In the genomic region with DNA sequence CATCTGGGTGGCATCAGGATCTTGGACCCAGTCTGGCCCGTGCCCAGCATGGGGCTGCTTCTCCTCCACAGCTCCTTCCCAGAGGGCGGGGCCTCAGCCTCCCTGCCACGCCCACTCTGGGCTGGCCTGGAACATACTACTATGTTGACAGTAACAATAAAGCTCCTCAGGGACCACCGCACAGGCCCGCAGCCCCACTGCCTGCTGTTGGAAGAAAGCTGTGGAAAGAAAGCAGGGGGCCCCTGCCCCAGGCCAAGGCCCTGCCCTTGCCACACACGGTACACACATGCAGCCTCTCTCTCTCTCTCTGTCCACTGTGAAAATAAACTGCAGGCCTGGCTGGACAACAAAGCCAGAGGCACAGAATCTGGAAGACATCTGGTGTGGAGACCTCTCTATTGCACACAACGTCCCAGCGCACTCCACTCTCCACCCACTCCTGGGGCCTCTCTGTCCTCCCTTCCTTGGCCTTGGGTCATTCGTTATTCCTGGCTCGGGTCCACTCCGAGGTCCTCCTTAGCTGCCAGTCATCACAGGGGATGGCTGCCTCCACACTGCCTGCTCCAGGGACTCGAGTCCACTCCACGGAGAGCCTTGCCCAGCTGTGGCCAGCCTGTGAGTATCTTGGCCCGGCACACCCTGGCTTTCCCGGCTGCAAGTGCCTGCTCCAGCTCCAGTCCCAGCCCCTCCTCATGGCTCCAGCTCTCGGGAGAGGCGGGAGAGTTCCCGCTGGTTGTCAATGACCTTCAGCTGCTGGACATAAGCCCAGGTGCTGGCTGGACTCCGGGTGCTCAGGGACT, we compare ENCODE assay signal across 10 cellular contexts. TPM values are rescaled to one million over a fixed set of nuclear protein-coding genes. Genes with fewer than 3 reads are reported as not detected.
DNase-seq lines count a peak whose midpoint lies in the region; ATAC-seq, FAIRE-seq and TF ChIP-seq lines count a peak whose summit lies in the region.
"Had no signal": no experiment of that assay in that cellular context is flagged by ENCODE, and none has a peak within 500 bp of the region (broad histone marks: within the 10 kb centered on the region; RNA-seq: fewer than 3 reads in every experiment).

No MANE protein-coding gene starts in this region.

- peak overlapping the region; percentile 51; the same call in 1 of the 2 replicates for H3K4me2 ChIP-seq in HepG2 (ENCODE audit: low read depth, low read length)
- H3K4me2 ChIP-seq: smooth muscle cell had no signal

- CTCF ChIA-PET in HepG2 (lab: Yijun Ruan, JAX; ENCODE audit: low intra/inter-chr PET ratio, low total read pairs): interaction anchor here (0.9 kb wide), 1 partner anchor 102 kb away, joined by 3 read pairs; no protein-coding TSS in a partner anchor

- H3K9me3 ChIP-seq in colonic mucosa (no peaks in the 10 kb centered on the region), HepG2 (ENCODE audit: low read length) (no peaks in the 10 kb centered on the region), stomach (no peaks in the 10 kb centered on the region)

- TF ChIP-seq EP300 in HepG2 (IDR thresholded peaks at IDR 0.05; ENCODE audit: low read depth in 2 of 2, low read length in 2 of 2): no peak
- TF ChIP-seq EP300 in HepG2 (CRISPR knock-in tag; IDR thresholded peaks at IDR 0.05; ENCODE audit: borderline replicate concordance): no peak
- peak; percentile 5 for TF ChIP-seq EP300 in stomach (IDR thresholded peaks at IDR 0.05)

- ATAC-seq in HepG2: peak; percentile 59
- no peak for ATAC-seq in HG02885 (IDR thresholded peaks at IDR 0.05; ENCODE audit: poor library complexity, unreplicated experiment)
- no peak for ATAC-seq in HG03025 (IDR thresholded peaks at IDR 0.05; ENCODE audit: low FRiP score, unreplicated experiment)
- ATAC-seq in GM21381 (IDR thresholded peaks at IDR 0.05; ENCODE audit: unreplicated experiment): no peak

- in situ Hi-C loops in HepG2 (cut with HindIII; ENCODE audit: extremely low pct_ligation_motif_present, low pct_unique_long_range_greater_than_20kb): no loop called here

- no peak for TF ChIP-seq RAD21 in HepG2 (CRISPR knock-in tag; IDR thresholded peaks at IDR 0.05)

- H4K20me1 ChIP-seq in HepG2 (ENCODE audit: insufficient read depth, low read length): no peaks in the 10 kb centered on the region

- intact Hi-C loops in colonic mucosa (cut with DNase I) (no loop called here), HepG2 (cut with micrococcal nuclease; ENCODE audit: unreplicated experiment) (no loop called here), stomach (cut with DNase I; ENCODE audit: low total_unique reads) (no loop called here)

- H3K9ac ChIP-seq in colonic mucosa (ENCODE audit: low read depth in 2 of 2, low read length in 2 of 2): peak overlapping the region in 1 of 2 donors; percentile 46
- H3K9ac ChIP-seq in HepG2 (ENCODE audit: insufficient read depth, low read depth, low read length): no peak overlapping the region

- no peaks in the 10 kb centered on the region for H3K79me2 ChIP-seq in HepG2 (ENCODE audit: insufficient read depth, low read length)

- H3K36me3 ChIP-seq in colonic mucosa: no peaks in the 10 kb centered on the region
- no peaks in the 10 kb centered on the region for H3K36me3 ChIP-seq in HepG2 (replicated peaks in 1 of 2; ENCODE audit: control insufficient read depth in 1 of 2, insufficient read depth in 2 of 2, low read length in 2 of 2)
- H3K36me3 ChIP-seq in stomach: no peaks in the 10 kb centered on the region

- H2AFZ ChIP-seq in HepG2 (ENCODE audit: low read length): no peak overlapping the region

- BruUV-seq in HepG2 (replicated peaks; lab: Mats Ljungman, UMichigan): no TSS peak

- H3K4me1 ChIP-seq in colonic mucosa: peaks cover 10% of the 10 kb centered on the region
- peaks cover 32% of the 10 kb centered on the region for H3K4me1 ChIP-seq in HepG2 (ENCODE audit: insufficient read depth, low read length)
- H3K4me1 ChIP-seq in stomach: peaks cover 42 to 57% (median 54%) of the 10 kb centered on the region in 4 donors

- H3K4me3 ChIP-seq in HFF-Myc (replicated peaks; ENCODE audit: low read depth, low read length): no peak overlapping the region
- H3K4me3 ChIP-seq in colonic mucosa: no peak overlapping the region
- peak overlapping the region in 1 of 3 experiments; percentile 26; a peak in 1 of 6 replicates for H3K4me3 ChIP-seq in HepG2 (replicated peaks in 1 of 3; ENCODE audit: insufficient read depth in 1 of 3, low read depth in 2 of 3, low read length in 3 of 3)
- H3K4me3 ChIP-seq in stomach: peak overlapping the region in 1 of 4 donors; percentile 3
- H3K4me3 ChIP-seq: smooth muscle cell had no signal

- POLR2A ChIA-PET in HepG2 (lab: Yijun Ruan, JAX): interaction anchor here (1.4 kb wide), 1 partner anchor 31 kb away, joined by 6 read pairs; the partner anchor contains the start of gene RPAP3

- 0% methylated on average over 10 of the region's 19 CpGs for WGBS in HepG2 (ENCODE audit: low lambda C conversion rate)
- 17 to 40% (median 23%) methylated on average over 10 to 19 of the region's 19 CpGs for WGBS in stomach, 5 donors

- peak overlapping the region; percentile 45 for H3K27ac ChIP-seq in colonic mucosa
- no peak overlapping the region for H3K27ac ChIP-seq in HepG2 (ENCODE audit: extremely low read length, insufficient read depth, low read length)
- peak overlapping the region; percentile 44 to 84 (median 79) for H3K27ac ChIP-seq in stomach
- H3K27ac ChIP-seq: HL-60 had no signal

- H3K27me3 ChIP-seq in colonic mucosa: no peaks in the 10 kb centered on the region
- peaks cover 12 to 36% of the 10 kb centered on the region in 2 experiments for H3K27me3 ChIP-seq in HepG2 (ENCODE audit: control insufficient read depth in 1 of 2, insufficient read depth in 2 of 2, low read length in 2 of 2)
- no peaks in the 10 kb centered on the region for H3K27me3 ChIP-seq in stomach

- DNase-seq in HFF-Myc (ENCODE audit: extremely low read depth, low read depth): peak; percentile 66
- peak; percentile 65 for DNase-seq in colonic mucosa
- no peak for DNase-seq in HepG2 (ENCODE audit: low spot score)
- DNase-seq in stomach: peak; percentile 88
- DNase-seq in NCI-H510A (lab: John Stamatoyannopoulos, UW): no peak

- TF ChIP-seq POLR2A in HepG2 (IDR thresholded peaks at IDR 0.05; ENCODE audit: insufficient read depth in 1 of 2, low read depth in 2 of 2, low read length in 2 of 2): no peak
- no peak for TF ChIP-seq POLR2A in stomach (IDR thresholded peaks at IDR 0.05)

- no peak for FAIRE-seq in HepG2 (lab: Jason Lieb, UNC)

- TF ChIP-seq CTCF in HFF-Myc (IDR thresholded peaks at IDR 0.05; ENCODE audit: low read depth, low read length, missing control alignments): no peak
- TF ChIP-seq CTCF in colonic mucosa (IDR thresholded peaks at IDR 0.05): no peak
- no peak for TF ChIP-seq CTCF in HepG2 (CRISPR knock-in tag; IDR thresholded peaks at IDR 0.05)
- no peak for TF ChIP-seq CTCF in stomach (IDR thresholded peaks at IDR 0.05)

RNA-seq across cellular contexts. Expression of gene ENDOU, which starts 11.8 kb away (rescaled TPM):
- not detected for total RNA-seq in colonic mucosa
- not detected in 2 replicates for total RNA-seq in HepG2 (2016; rRNA removed; fragmentation: Illumina TruSeq; extraction: Trizol)
- total RNA-seq in HepG2 (2016; cell fraction: cytosol; rRNA removed; fragmentation: Illumina TruSeq; extraction: Trizol; ENCODE audit: low read depth): not detected in 2 replicates
- total RNA-seq in HepG2 (2016; cell fraction: insoluble cytoplasmic fraction; rRNA removed; fragmentation: Illumina TruSeq; extraction: Trizol): not detected in 2 replicates
- total RNA-seq in HepG2 (2016; cell fraction: membrane; rRNA removed; fragmentation: Illumina TruSeq; extraction: Trizol): not detected in 2 replicates
- not detected in 2 replicates for total RNA-seq in HepG2 (2016; cell fraction: nucleus; rRNA removed; fragmentation: Illumina TruSeq; extraction: Trizol)
- not detected in 2 replicates for polyA plus RNA-seq in HepG2 (2011; rRNA removed)
- polyA plus RNA-seq in HepG2 (2011; cell fraction: cytosol; rRNA removed): not detected in 2 replicates
- not detected in 2 replicates for polyA plus RNA-seq in HepG2 (2011; cell fraction: nucleus; rRNA removed)
- not detected in 2 replicates for polyA plus RNA-seq in HepG2 (2012)
- polyA plus RNA-seq in HepG2 (2016; cell fraction: cytosol; fragmentation: Illumina TruSeq; extraction: Trizol; ENCODE audit: low read depth): not detected in 2 replicates
- polyA plus RNA-seq in HepG2 (2016; cell fraction: insoluble cytoplasmic fraction; fragmentation: Illumina TruSeq; extraction: Trizol; ENCODE audit: low read depth): not detected in 2 replicates
- not detected in 2 replicates for polyA plus RNA-seq in HepG2 (2016; cell fraction: membrane; fragmentation: Illumina TruSeq; extraction: Trizol; ENCODE audit: low read depth)
- polyA plus RNA-seq in HepG2 (2016; cell fraction: nucleus; fragmentation: Illumina TruSeq; extraction: Trizol; ENCODE audit: insufficient read depth, low read depth): not detected in 2 replicates
- polyA minus RNA-seq in HepG2 (2011; rRNA and poly(A)+ RNA removed; ENCODE audit: low replicate concordance): not detected in 2 replicates
- not detected in 2 replicates for polyA minus RNA-seq in HepG2 (2011; cell fraction: cytosol; rRNA and poly(A)+ RNA removed)
- polyA minus RNA-seq in HepG2 (2011; cell fraction: nucleus; rRNA and poly(A)+ RNA removed): not detected in 2 replicates
- 1 to 10 TPM in 1 of 5 donors, not detected in 4; 1.8 TPM for total RNA-seq in stomach
- polyA plus RNA-seq in stomach: 1 to 10 TPM in 1 of 3 donors, not detected in 2; 7.6 TPM

RNA-seq across cellular contexts. Expression of gene RAPGEF3, which starts 21.6 kb away (rescaled TPM):
- 10 to 100 TPM; 10.1 TPM for total RNA-seq in colonic mucosa
- 0.07 TPM in 1 of 2 replicates, not detected in the other for total RNA-seq in HepG2 (2016; rRNA removed; fragmentation: Illumina TruSeq; extraction: Trizol)
- total RNA-seq in HepG2 (2016; cell fraction: cytosol; rRNA removed; fragmentation: Illumina TruSeq; extraction: Trizol; ENCODE audit: low read depth): not detected in 2 replicates
- 0.09 TPM in 1 of 2 replicates, not detected in the other for total RNA-seq in HepG2 (2016; cell fraction: insoluble cytoplasmic fraction; rRNA removed; fragmentation: Illumina TruSeq; extraction: Trizol)
- total RNA-seq in HepG2 (2016; cell fraction: membrane; rRNA removed; fragmentation: Illumina TruSeq; extraction: Trizol): 0.03 TPM in 1 of 2 replicates, not detected in the other
- 0.40 TPM in 1 of 2 replicates, not detected in the other for total RNA-seq in HepG2 (2016; cell fraction: nucleus; rRNA removed; fragmentation: Illumina TruSeq; extraction: Trizol)
- polyA plus RNA-seq in HepG2 (2011; rRNA removed): 0.07 and 0.37 TPM in 2 replicates
- polyA plus RNA-seq in HepG2 (2011; cell fraction: cytosol; rRNA removed): 0.05 and 0.13 TPM in 2 replicates
- 0.56 and 0.95 TPM in 2 replicates for polyA plus RNA-seq in HepG2 (2011; cell fraction: nucleus; rRNA removed)
- 0.11 and 0.16 TPM in 2 replicates for polyA plus RNA-seq in HepG2 (2012)
- polyA plus RNA-seq in HepG2 (2016; cell fraction: cytosol; fragmentation: Illumina TruSeq; extraction: Trizol; ENCODE audit: low read depth): not detected in 2 replicates
- polyA plus RNA-seq in HepG2 (2016; cell fraction: insoluble cytoplasmic fraction; fragmentation: Illumina TruSeq; extraction: Trizol; ENCODE audit: low read depth): 0.17 TPM in 1 of 2 replicates, not detected in the other
- polyA plus RNA-seq in HepG2 (2016; cell fraction: membrane; fragmentation: Illumina TruSeq; extraction: Trizol; ENCODE audit: low read depth): not detected in 2 replicates
- 0.63 TPM in 1 of 2 replicates, not detected in the other for polyA plus RNA-seq in HepG2 (2016; cell fraction: nucleus; fragmentation: Illumina TruSeq; extraction: Trizol; ENCODE audit: insufficient read depth, low read depth)
- polyA minus RNA-seq in HepG2 (2011; rRNA and poly(A)+ RNA removed; ENCODE audit: low replicate concordance): 0.28 and 2.0 TPM in 2 replicates
- polyA minus RNA-seq in HepG2 (2011; cell fraction: cytosol; rRNA and poly(A)+ RNA removed): not detected in 2 replicates
- polyA minus RNA-seq in HepG2 (2011; cell fraction: nucleus; rRNA and poly(A)+ RNA removed): 0.13 and 1.1 TPM in 2 replicates
- total RNA-seq in stomach: 100 to 1,000 TPM in 1 of 5 donors, 10 to 100 TPM in 4; 15.9 to 114 (median 25.0) TPM
- 10 to 100 TPM; 21.2 to 33.1 (median 22.9) TPM for polyA plus RNA-seq in stomach

RNA-seq across cellular contexts. Expression of gene RPAP3, which starts 31.2 kb away (rescaled TPM):
- 10 to 100 TPM; 16.7 to 17.0 TPM for total RNA-seq in colonic mucosa
- 32.8 and 54.2 TPM in 2 replicates for total RNA-seq in HepG2 (2016; rRNA removed; fragmentation: Illumina TruSeq; extraction: Trizol)
- total RNA-seq in HepG2 (2016; cell fraction: cytosol; rRNA removed; fragmentation: Illumina TruSeq; extraction: Trizol; ENCODE audit: low read depth): 1.8 and 2.4 TPM in 2 replicates
- total RNA-seq in HepG2 (2016; cell fraction: insoluble cytoplasmic fraction; rRNA removed; fragmentation: Illumina TruSeq; extraction: Trizol): 32.6 and 56.0 TPM in 2 replicates
- 6.0 and 7.0 TPM in 2 replicates for total RNA-seq in HepG2 (2016; cell fraction: membrane; rRNA removed; fragmentation: Illumina TruSeq; extraction: Trizol)
- 20.5 and 22.8 TPM in 2 replicates for total RNA-seq in HepG2 (2016; cell fraction: nucleus; rRNA removed; fragmentation: Illumina TruSeq; extraction: Trizol)
- 6.0 and 8.8 TPM in 2 replicates for polyA plus RNA-seq in HepG2 (2011; rRNA removed)
- polyA plus RNA-seq in HepG2 (2011; cell fraction: cytosol; rRNA removed): 2.6 and 4.0 TPM in 2 replicates
- 2.1 and 4.0 TPM in 2 replicates for polyA plus RNA-seq in HepG2 (2011; cell fraction: nucleus; rRNA removed)
- polyA plus RNA-seq in HepG2 (2012): 12.7 and 13.8 TPM in 2 replicates
- polyA plus RNA-seq in HepG2 (2016; cell fraction: cytosol; fragmentation: Illumina TruSeq; extraction: Trizol; ENCODE audit: low read depth): 1.9 and 2.4 TPM in 2 replicates
- polyA plus RNA-seq in HepG2 (2016; cell fraction: insoluble cytoplasmic fraction; fragmentation: Illumina TruSeq; extraction: Trizol; ENCODE audit: low read depth): 54.9 and 56.4 TPM in 2 replicates
- polyA plus RNA-seq in HepG2 (2016; cell fraction: membrane; fragmentation: Illumina TruSeq; extraction: Trizol; ENCODE audit: low read depth): 4.1 and 4.9 TPM in 2 replicates
- polyA plus RNA-seq in HepG2 (2016; cell fraction: nucleus; fragmentation: Illumina TruSeq; extraction: Trizol; ENCODE audit: insufficient read depth, low read depth): 28.1 and 29.6 TPM in 2 replicates
- 1.6 and 3.1 TPM in 2 replicates for polyA minus RNA-seq in HepG2 (2011; rRNA and poly(A)+ RNA removed; ENCODE audit: low replicate concordance)
- 6.3 and 6.5 TPM in 2 replicates for polyA minus RNA-seq in HepG2 (2011; cell fraction: cytosol; rRNA and poly(A)+ RNA removed)
- polyA minus RNA-seq in HepG2 (2011; cell fraction: nucleus; rRNA and poly(A)+ RNA removed): 25.4 and 29.5 TPM in 2 replicates
- total RNA-seq in stomach: 10 to 100 TPM in 4 of 5 donors, 1 to 10 TPM in 1; 3.5 to 47.4 (median 17.3) TPM
- polyA plus RNA-seq in stomach: 10 to 100 TPM in 1 of 3 donors, 1 to 10 TPM in 2; 7.9 to 10.8 (median 8.5) TPM

RNA-seq across cellular contexts. Expression of gene SLC48A1, which starts 36.0 kb away (rescaled TPM):
- total RNA-seq in colonic mucosa (10 to 100 TPM; 12.2 to 17.9 TPM), HepG2 (2016; rRNA removed; fragmentation: Illumina TruSeq; extraction: Trizol) (2.6 and 3.7 TPM in 2 replicates), stomach (10 to 100 TPM in 3 of 5 donors, 1 to 10 TPM in 2; 2.3 to 29.0 (median 18.1) TPM)
- 2.3 and 3.1 TPM in 2 replicates for total RNA-seq in HepG2 (2016; cell fraction: cytosol; rRNA removed; fragmentation: Illumina TruSeq; extraction: Trizol; ENCODE audit: low read depth)
- 2.3 and 3.4 TPM in 2 replicates for total RNA-seq in HepG2 (2016; cell fraction: insoluble cytoplasmic fraction; rRNA removed; fragmentation: Illumina TruSeq; extraction: Trizol)
- total RNA-seq in HepG2 (2016; cell fraction: membrane; rRNA removed; fragmentation: Illumina TruSeq; extraction: Trizol): 5.0 and 6.3 TPM in 2 replicates
- 2.5 and 2.6 TPM in 2 replicates for total RNA-seq in HepG2 (2016; cell fraction: nucleus; rRNA removed; fragmentation: Illumina TruSeq; extraction: Trizol)
- polyA plus RNA-seq in HepG2 (2011; rRNA removed) (2.2 and 3.1 TPM in 2 replicates), stomach (10 to 100 TPM in 1 of 3 donors, 1 to 10 TPM in 2; 6.3 to 18.2 (median 9.4) TPM)
- polyA plus RNA-seq in HepG2 (2011; cell fraction: cytosol; rRNA removed): 2.4 and 2.6 TPM in 2 replicates
- 3.1 and 4.1 TPM in 2 replicates for polyA plus RNA-seq in HepG2 (2011; cell fraction: nucleus; rRNA removed)
- 2.1 and 3.5 TPM in 2 replicates for polyA plus RNA-seq in HepG2 (2012)
- polyA plus RNA-seq in HepG2 (2016; cell fraction: cytosol; fragmentation: Illumina TruSeq; extraction: Trizol; ENCODE audit: low read depth): 3.8 and 3.9 TPM in 2 replicates
- 2.6 and 3.2 TPM in 2 replicates for polyA plus RNA-seq in HepG2 (2016; cell fraction: insoluble cytoplasmic fraction; fragmentation: Illumina TruSeq; extraction: Trizol; ENCODE audit: low read depth)
- polyA plus RNA-seq in HepG2 (2016; cell fraction: membrane; fragmentation: Illumina TruSeq; extraction: Trizol; ENCODE audit: low read depth): 6.3 and 6.9 TPM in 2 replicates
- 5.6 and 6.3 TPM in 2 replicates for polyA plus RNA-seq in HepG2 (2016; cell fraction: nucleus; fragmentation: Illumina TruSeq; extraction: Trizol; ENCODE audit: insufficient read depth, low read depth)
- 5.7 and 45.5 TPM in 2 replicates for polyA minus RNA-seq in HepG2 (2011; rRNA and poly(A)+ RNA removed; ENCODE audit: low replicate concordance)
- 1.5 and 2.1 TPM in 2 replicates for polyA minus RNA-seq in HepG2 (2011; cell fraction: cytosol; rRNA and poly(A)+ RNA removed)
- 1.7 and 2.8 TPM in 2 replicates for polyA minus RNA-seq in HepG2 (2011; cell fraction: nucleus; rRNA and poly(A)+ RNA removed)

Comparison
In these comparisons a context has a peak if more than half of its experiments do, and no peak if none do; other contexts are left out.
1. DNase-seq: peak in HFF-Myc (single experiment), colonic mucosa (single experiment) and stomach (single experiment); none in HepG2 (single experiment) and NCI-H510A (single experiment).
2. RNA of gene RAPGEF3, which starts 21.6 kb away (total RNA-seq): 15.9 to 114 TPM in stomach and 10.1 TPM in colonic mucosa; 0.03 to 0.40 TPM in HepG2; every median in the first group is over 4 times any median in the second.